Comparison of ENCODE assay signal across 9 cellular contexts in the genomic region with DNA sequence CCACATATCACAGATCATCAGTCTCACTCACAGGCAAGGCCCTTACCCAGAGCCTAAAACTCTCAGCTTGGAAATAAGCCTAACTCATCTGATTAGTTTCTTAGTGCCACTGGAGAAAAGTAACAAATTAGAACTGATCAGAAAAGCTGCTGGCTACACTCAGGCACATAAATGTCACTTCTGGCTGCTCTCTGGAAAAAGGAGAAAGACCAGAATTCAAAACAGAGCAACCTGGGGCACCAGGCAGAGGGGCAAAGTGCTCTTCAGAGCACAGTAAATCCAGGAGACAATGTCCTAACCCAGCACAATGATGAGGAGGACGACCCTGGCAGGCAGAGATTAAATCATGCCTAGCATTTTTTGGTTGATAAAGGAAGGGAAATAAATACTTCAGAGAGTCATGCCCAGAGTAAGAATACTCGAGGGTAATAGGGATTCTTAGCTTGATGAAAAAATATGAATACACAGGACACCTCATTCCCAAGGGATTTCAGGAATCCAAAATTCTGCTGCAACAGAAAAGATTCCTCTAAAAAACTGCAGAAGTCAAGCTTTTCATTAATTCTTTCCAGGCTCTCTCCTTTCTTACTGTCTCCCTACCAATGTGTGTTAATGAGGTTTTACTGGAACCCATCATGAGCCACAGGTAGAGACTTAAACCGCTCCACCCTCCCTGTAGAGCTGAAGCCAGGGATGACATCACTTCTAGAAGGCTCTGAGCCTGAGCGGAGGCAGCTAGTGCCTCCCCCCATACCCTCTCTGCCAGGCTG. TPM values are rescaled to one million over a fixed set of nuclear protein-coding genes. Genes with fewer than 3 reads are reported as not detected.
DNase-seq lines count a peak whose midpoint lies in the region; ATAC-seq, FAIRE-seq and TF ChIP-seq lines count a peak whose summit lies in the region.
"Had no signal": no experiment of that assay in that cellular context is flagged by ENCODE, and none has a peak within 500 bp of the region (broad histone marks: within the 10 kb centered on the region; RNA-seq: fewer than 3 reads in every experiment).

No MANE protein-coding gene starts in this region.

- H3K9ac ChIP-seq in SK-N-MC (ENCODE audit: insufficient read length): no peak overlapping the region

- FAIRE-seq in GM18507 (lab: Jason Lieb, UNC) (peak; percentile 36), small intestine (lab: Jason Lieb, UNC) (no peak)

- H3K4me3 ChIP-seq in SK-N-MC: no peak overlapping the region
- H3K4me3 ChIP-seq in fibroblast of pulmonary artery (replicated peaks; ENCODE audit: low read depth, low read length): no peak overlapping the region
- H3K4me3 ChIP-seq in small intestine (ENCODE audit: low read depth in 1 of 2, low read length in 2 of 2): no peak overlapping the region
- no peak overlapping the region for H3K4me3 ChIP-seq in BE2C (ENCODE audit: low read depth, low read length)
- H3K4me3 ChIP-seq: psoas muscle had no signal

- H3K27me3 ChIP-seq in small intestine (ENCODE audit: control insufficient read depth in 2 of 2, insufficient read depth in 2 of 2, low read length in 2 of 2): no peaks in the 10 kb centered on the region
- H3K27me3 ChIP-seq in BE2C: peaks cover 4% of the 10 kb centered on the region; the same call in 1 of the 2 replicates

- H3K4me1 ChIP-seq in small intestine (ENCODE audit: control insufficient read depth in 2 of 2, insufficient read depth in 1 of 2, low read depth in 1 of 2, low read length in 1 of 2): peaks cover 0 to 5% of the 10 kb centered on the region in 2 donors
- H3K4me1 ChIP-seq in BE2C: peaks cover 16% of the 10 kb centered on the region

- ATAC-seq in GM21515 (IDR thresholded peaks at IDR 0.05; ENCODE audit: unreplicated experiment): no peak
- ATAC-seq: psoas muscle had no signal

- WGBS in small intestine, 3 donors: 36 to 57% (median 41%) methylated on average over 4 of the region's 4 CpGs

- H3K9me3 ChIP-seq in SK-N-MC (ENCODE audit: low read depth, low read length) (no peaks in the 10 kb centered on the region), small intestine (ENCODE audit: control insufficient read depth, low read depth) (no peaks in the 10 kb centered on the region), BE2C (no peaks in the 10 kb centered on the region)
- H3K9me3 ChIP-seq: psoas muscle had no signal

- H3K36me3 ChIP-seq in SK-N-MC (ENCODE audit: insufficient read depth, low read length) (no peaks in the 10 kb centered on the region), small intestine (ENCODE audit: control insufficient read depth in 2 of 2, insufficient read depth in 2 of 2, low read length in 2 of 2) (no peaks in the 10 kb centered on the region), BE2C (no peaks in the 10 kb centered on the region)

- TF ChIP-seq CTCF in fibroblast of pulmonary artery (IDR thresholded peaks at IDR 0.05; ENCODE audit: low read length, missing control alignments): no peak
- no peak for TF ChIP-seq CTCF in BE2C (IDR thresholded peaks at IDR 0.05; ENCODE audit: low read depth, low read length)

- DNase-seq in GM18507 (ENCODE audit: extremely low spot score, insufficient read length, low read depth) (no peak), SK-N-MC (ENCODE audit: low read depth, low spot score) (no peak), fibroblast of pulmonary artery (ENCODE audit: low read depth) (peak; percentile 33), small intestine (no peak), BE2C (no peak), NCI-H446 (lab: John Stamatoyannopoulos, UW) (no peak), SKM-1 (lab: John Stamatoyannopoulos, UW; ENCODE audit: unreplicated experiment) (no peak)
- DNase-seq: psoas muscle had no signal

- H3K27ac ChIP-seq in SK-N-MC (peak overlapping the region; percentile 38; the same call in 1 of the 2 replicates), small intestine (ENCODE audit: low read depth in 1 of 2, low read length in 1 of 2) (peak overlapping the region; percentile 2 to 32)
- H3K27ac ChIP-seq: psoas muscle had no signal

RNA-seq across cellular contexts. Expression of gene SDC1, which starts 3.6 kb away (rescaled TPM):
- polyA plus RNA-seq in small intestine: 10 to 100 TPM; 36.9 to 89.9 (median 38.9) TPM
- 21.2 TPM for polyA plus RNA-seq in BE2C (2012; ENCODE audit: insufficient read depth, insufficient read length, low read depth)
